Comparison of ENCODE assay signal across 11 cellular contexts in genomic region chr5:140182075-140182709, GRCh38. TPM values are rescaled to one million over a fixed set of nuclear protein-coding genes. Genes with fewer than 3 reads are reported as not detected.
DNase-seq lines count a peak whose midpoint lies in the region; TF ChIP-seq lines count a peak whose summit lies in the region.
"Had no signal": no experiment of that assay in that cellular context is flagged by ENCODE, and none has a peak within 500 bp of the region (broad histone marks: within the 10 kb centered on the region; RNA-seq: fewer than 3 reads in every experiment).

No MANE protein-coding gene starts in this region.

- H3K9me3 Mint-ChIP-seq in brain = peaks cover 0 to 4% (median 0%) of the 10 kb centered on the region in 5 experiments
- H3K9me3 Mint-ChIP-seq: stimulated activated naive B cell treated with anti-CD40 and anti-IgM and Interleukin-4, amounts not matched to agents 10 μg/mL and 1 μg/mL and 100 μg/mL, for 72 hours had no signal

- peak overlapping the region; percentile 66 to 89 (median 77) for H3K27ac Mint-ChIP-seq in brain
- H3K27ac Mint-ChIP-seq: stimulated activated naive B cell treated with anti-CD40 and anti-IgM and Interleukin-4, amounts not matched to agents 10 μg/mL and 1 μg/mL and 100 μg/mL, for 72 hours had no signal

- peak overlapping the region; percentile 44 for H3K27ac ChIP-seq in temporal lobe (ENCODE audit: low read depth, low read length)

- DNase-seq in LoVo (ENCODE audit: low spot score) (peak; percentile 41), iris pigment epithelial cell (ENCODE audit: low read depth) (peak; percentile 21), OCI-M2 (lab: John Stamatoyannopoulos, UW; ENCODE audit: unreplicated experiment) (no peak), NCI-H510A (lab: John Stamatoyannopoulos, UW) (no peak), NCI-H524 (lab: John Stamatoyannopoulos, UW) (no peak), DMS114 treated with DMSO at 0.1 percent for 48 hours (lab: John Stamatoyannopoulos, UW; ENCODE audit: unreplicated experiment) (no peak)
- DNase-seq: islet precursor cell; NCI-H1105 treated with DMSO at 0.1 percent for 48 hours; stimulated activated naive B cell treated with anti-CD40 and anti-IgM and Interleukin-4, amounts not matched to agents 10 μg/mL and 1 μg/mL and 100 μg/mL, for 72 hours had no signal

- peaks cover 46% of the 10 kb centered on the region for H3K4me1 Mint-ChIP-seq in brain

- no peaks in the 10 kb centered on the region for H3K27me3 Mint-ChIP-seq in brain

- no peak for TF ChIP-seq CTCF in brain (conservative IDR thresholded peaks at IDR 0.05)

- no peaks in the 10 kb centered on the region for H3K36me3 Mint-ChIP-seq in brain

- peak overlapping the region in 4 of 5 experiments; percentile 28 to 60 (median 36) for H3K4me3 Mint-ChIP-seq in brain
- H3K4me3 Mint-ChIP-seq: stimulated activated naive B cell treated with anti-CD40 and anti-IgM and Interleukin-4, amounts not matched to agents 10 μg/mL and 1 μg/mL and 100 μg/mL, for 72 hours had no signal

RNA-seq across cellular contexts. Expression of gene CYSTM1, which starts 7.2 kb away (rescaled TPM):
- polyA plus RNA-seq in brain (ENCODE audit: insufficient read depth, low read depth, low replicate concordance) = 119 TPM
- total RNA-seq in temporal lobe = 2.7 TPM

RNA-seq across cellular contexts. Expression of gene IGIP, which starts 56.5 kb away (rescaled TPM):
- 3.7 TPM for polyA plus RNA-seq in brain (ENCODE audit: insufficient read depth, low read depth, low replicate concordance)
- 8.4 TPM for total RNA-seq in temporal lobe

Comparison
In these comparisons a context has a peak if more than half of its experiments do, and no peak if none do; other contexts are left out.
1. DNase-seq: peak in LoVo (single experiment) and iris pigment epithelial cell (single experiment); none in OCI-M2 (single experiment), NCI-H510A (single experiment), NCI-H524 (0 of 2) and DMS114 treated with DMSO at 0.1 percent for 48 hours (single experiment).